Comparison of ENCODE assay signal across 9 cellular contexts in genomic region chr1:2392686-2393085, GRCh38. TPM values are rescaled to one million over a fixed set of nuclear protein-coding genes. Genes with fewer than 3 reads are reported as not detected.
DNase-seq lines count a peak whose midpoint lies in the region; ATAC-seq and TF ChIP-seq lines count a peak whose summit lies in the region.
"Had no signal": no experiment of that assay in that cellular context is flagged by ENCODE, and none has a peak within 500 bp of the region (broad histone marks: within the 10 kb centered on the region; RNA-seq: fewer than 3 reads in every experiment).

No MANE protein-coding gene starts in this region.

- H3K27me3 Mint-ChIP-seq in brain (peaks cover 7% of the 10 kb centered on the region), mesothelial cell of epicardium (ENCODE audit: low read depth) (no peaks in the 10 kb centered on the region)

- H3K36me3 Mint-ChIP-seq in brain (peaks cover 25% of the 10 kb centered on the region), mesothelial cell of epicardium (peaks cover 18% of the 10 kb centered on the region)

- no peak for TF ChIP-seq POLR2A in vagina (IDR thresholded peaks at IDR 0.05)

- H3K27ac Mint-ChIP-seq in brain (peak overlapping the region; percentile 69 to 98 (median 93)), mesothelial cell of epicardium (peak overlapping the region; percentile 80)

- H3K4me3 Mint-ChIP-seq in brain (peak overlapping the region; percentile 92 to 93 (median 92)), mesothelial cell of epicardium (peak overlapping the region; percentile 84)

- H3K27ac ChIP-seq in left ventricle myocardium inferior (replicated peaks) = peak overlapping the region; percentile 93
- peak overlapping the region; percentile 86 for H3K27ac ChIP-seq in vagina

- H3K27me3 ChIP-seq in left ventricle myocardium inferior (ENCODE audit: low read depth) (no peaks in the 10 kb centered on the region), vagina (no peaks in the 10 kb centered on the region)

- H3K4me1 ChIP-seq in left ventricle myocardium inferior (peaks cover 52% of the 10 kb centered on the region), vagina (peaks cover 47% of the 10 kb centered on the region)

- intact Hi-C loops in left ventricle myocardium inferior (cut with micrococcal nuclease) (no loop called here), left ventricle myocardium superior (cut with micrococcal nuclease) (no loop called here), vagina (cut with DNase I) (no loop called here)

- DNase-seq in left ventricle myocardium inferior (no peak), left ventricle myocardium superior (no peak), mesothelial cell of epicardium (ENCODE audit: low spot score in 2 of 2, unreplicated experiment in 2 of 2) (no peak), vagina (ENCODE audit: extremely low spot score in 2 of 2) (no peak), T-helper 9 cell (no peak), GM13976 (ENCODE audit: low spot score) (no peak)
- DNase-seq: EL had no signal

- H3K36me3 ChIP-seq in left ventricle myocardium inferior (peaks cover 30% of the 10 kb centered on the region), vagina (peaks cover 0 to 30% of the 10 kb centered on the region in 2 donors)

- in situ Hi-C loops in GM13976 (cut with MboI; ENCODE audit: low sequenced_read_pairs, unreplicated experiment) = no loop called here

- peaks cover 44% of the 10 kb centered on the region for H3K4me1 Mint-ChIP-seq in brain
- H3K4me1 Mint-ChIP-seq in mesothelial cell of epicardium = peaks cover 22% of the 10 kb centered on the region

- H3K4me3 ChIP-seq in left ventricle myocardium inferior (peak overlapping the region; percentile 91), vagina (peak overlapping the region; percentile 84 to 99)

- ATAC-seq in left ventricle myocardium superior = no peak
- ATAC-seq in HG02852 (IDR thresholded peaks at IDR 0.05; ENCODE audit: unreplicated experiment) = no peak

- H3K9me3 Mint-ChIP-seq in brain = peaks cover 0 to 2% (median 0%) of the 10 kb centered on the region in 5 experiments
- H3K9me3 Mint-ChIP-seq in mesothelial cell of epicardium = no peaks in the 10 kb centered on the region

- no peak for TF ChIP-seq CTCF in left ventricle myocardium inferior (IDR thresholded peaks at IDR 0.05; ENCODE audit: borderline replicate concordance)
- TF ChIP-seq CTCF in brain (conservative IDR thresholded peaks at IDR 0.05) = no peak
- TF ChIP-seq CTCF in mesothelial cell of epicardium (IDR thresholded peaks at IDR 0.05; ENCODE audit: unreplicated experiment) = no peak
- TF ChIP-seq CTCF in vagina (IDR thresholded peaks at IDR 0.05) = no peak
- no peak for TF ChIP-seq CTCF in GM13976 (IDR thresholded peaks at IDR 0.05; ENCODE audit: borderline replicate concordance, control extremely low read depth, extremely low read depth, insufficient read depth, missing control alignments)

- H3K9me3 ChIP-seq in left ventricle myocardium inferior (replicated peaks) (no peaks in the 10 kb centered on the region), vagina (no peaks in the 10 kb centered on the region)

RNA-seq across cellular contexts. Expression of gene RER1, which starts 1.0 kb away (rescaled TPM):
- 80.5 TPM for total RNA-seq in left ventricle myocardium inferior
- total RNA-seq in left ventricle myocardium superior = 98.1 TPM
- 122 TPM for polyA plus RNA-seq in brain (ENCODE audit: insufficient read depth, low read depth, low replicate concordance)
- total RNA-seq in mesothelial cell of epicardium = 94.5 to 103 TPM (median 95.1 TPM) in 3 replicates
- 49.6 TPM for total RNA-seq in vagina

RNA-seq across cellular contexts. Expression of gene MORN1, which starts 1.3 kb away (rescaled TPM):
- total RNA-seq in left ventricle myocardium inferior (4.5 TPM), left ventricle myocardium superior (5.3 TPM), mesothelial cell of epicardium (21.6 to 25.0 TPM (median 24.3 TPM) in 3 replicates), vagina (11.8 TPM)
- 15.4 TPM for polyA plus RNA-seq in brain (ENCODE audit: insufficient read depth, low read depth, low replicate concordance)

RNA-seq across cellular contexts. Expression of gene PEX10, which starts 19.7 kb away (rescaled TPM):
- total RNA-seq in left ventricle myocardium inferior (15.8 TPM), left ventricle myocardium superior (13.7 TPM), mesothelial cell of epicardium (25.8 to 26.6 TPM (median 25.9 TPM) in 3 replicates), vagina (15.2 TPM)
- 39.1 TPM for polyA plus RNA-seq in brain (ENCODE audit: insufficient read depth, low read depth, low replicate concordance)
